21 cellular contexts compared by ENCODE assay signal in the genomic region with DNA sequence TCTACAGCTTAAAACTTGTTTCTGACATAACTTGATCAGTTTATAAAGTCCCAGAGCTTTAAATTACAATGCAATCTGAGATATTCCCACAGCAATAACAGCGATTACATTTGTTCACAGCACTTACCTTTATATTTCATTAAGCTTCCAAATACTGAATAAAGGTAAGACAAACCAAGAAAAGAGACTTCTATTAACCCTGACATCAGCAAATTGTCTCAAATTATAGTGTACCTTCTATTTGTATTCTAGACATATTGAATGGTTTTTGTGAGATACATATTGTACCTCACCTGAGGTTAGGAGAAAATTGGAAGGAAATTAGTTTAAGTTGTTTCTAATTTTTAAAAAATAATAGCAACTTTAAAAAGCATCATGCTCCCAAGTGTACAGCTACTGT.
"Had no signal": no experiment of that assay in that cellular context is flagged by ENCODE, and none has a peak within 500 bp of the region (broad histone marks: within the 10 kb centered on the region; RNA-seq: fewer than 3 reads in every experiment).

No MANE protein-coding gene starts in this region.

- H3K27ac ChIP-seq: colonic mucosa, esophagus muscularis mucosa, foreskin keratinocyte, gastroesophageal sphincter, heart left ventricle, hepatocyte, left lung had no signal

- H2AFZ ChIP-seq: hepatocyte had no signal

- FAIRE-seq: endothelial cell of umbilical vein, frontal cortex, keratinocyte had no signal

- H3K9me3 ChIP-seq: colonic mucosa, esophagus muscularis mucosa, gastroesophageal sphincter, heart left ventricle, left lung had no signal

- H3K4me1 ChIP-seq: colonic mucosa, esophagus muscularis mucosa, foreskin keratinocyte, gastroesophageal sphincter, left lung had no signal

- DNase-seq: colonic mucosa; cortex of kidney; effector CD8-positive, alpha-beta T cell; foreskin keratinocyte; heart left ventricle; hypothalamus; immature natural killer cell; left cardiac atrium; left lung; left ventricle myocardium superior; mammary epithelial cell; mesendoderm; midbrain; naive thymus-derived CD4-positive, alpha-beta T cell had no signal

- H3K36me3 ChIP-seq: colonic mucosa had no signal

- H3K4me2 ChIP-seq: hepatocyte had no signal

- ATAC-seq: foreskin keratinocyte; gastroesophageal sphincter; heart left ventricle; left cardiac atrium; left lung; left ventricle myocardium superior; naive thymus-derived CD4-positive, alpha-beta T cell had no signal

- H3K79me2 ChIP-seq: hepatocyte had no signal

- H3K27me3 ChIP-seq: colonic mucosa, esophagus muscularis mucosa, foreskin keratinocyte, gastroesophageal sphincter, heart left ventricle, hepatocyte had no signal

- H3K4me3 ChIP-seq: colonic mucosa, esophagus muscularis mucosa, gastroesophageal sphincter, heart left ventricle, hepatocyte, left lung, lung had no signal
